1 cellular context compared by ENCODE assay signal in the genomic region with DNA sequence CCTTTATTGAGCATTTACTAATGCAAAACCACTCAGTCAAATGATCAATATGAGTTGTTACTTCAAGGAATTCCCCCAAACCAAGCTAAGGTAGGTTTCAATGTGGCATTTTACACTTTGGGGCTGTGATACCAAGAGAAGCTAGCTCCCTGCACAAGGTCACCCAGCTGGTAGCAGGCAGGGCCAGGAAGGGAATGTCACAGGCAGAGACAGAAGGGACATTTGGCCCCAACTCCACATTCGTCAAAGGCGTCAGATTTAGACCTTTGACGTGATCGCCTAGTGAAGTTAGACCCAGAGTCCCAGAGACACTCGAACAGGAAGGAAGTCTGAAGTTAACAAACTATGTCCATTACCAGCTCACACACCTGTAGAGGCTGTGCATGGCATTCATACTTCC.
A peak's percentile ranks its signal among the peaks of the same experiment; 100 is the strongest.
TF ChIP-seq lines count a peak whose summit lies in the region.

No MANE protein-coding gene starts in this region.

TF ChIP-seq in GM12878, 131 proteins besides CTCF, POLR2A, EP300 and RAD21 (continued from another document):
- TF ChIP-seq, protein P1, sequence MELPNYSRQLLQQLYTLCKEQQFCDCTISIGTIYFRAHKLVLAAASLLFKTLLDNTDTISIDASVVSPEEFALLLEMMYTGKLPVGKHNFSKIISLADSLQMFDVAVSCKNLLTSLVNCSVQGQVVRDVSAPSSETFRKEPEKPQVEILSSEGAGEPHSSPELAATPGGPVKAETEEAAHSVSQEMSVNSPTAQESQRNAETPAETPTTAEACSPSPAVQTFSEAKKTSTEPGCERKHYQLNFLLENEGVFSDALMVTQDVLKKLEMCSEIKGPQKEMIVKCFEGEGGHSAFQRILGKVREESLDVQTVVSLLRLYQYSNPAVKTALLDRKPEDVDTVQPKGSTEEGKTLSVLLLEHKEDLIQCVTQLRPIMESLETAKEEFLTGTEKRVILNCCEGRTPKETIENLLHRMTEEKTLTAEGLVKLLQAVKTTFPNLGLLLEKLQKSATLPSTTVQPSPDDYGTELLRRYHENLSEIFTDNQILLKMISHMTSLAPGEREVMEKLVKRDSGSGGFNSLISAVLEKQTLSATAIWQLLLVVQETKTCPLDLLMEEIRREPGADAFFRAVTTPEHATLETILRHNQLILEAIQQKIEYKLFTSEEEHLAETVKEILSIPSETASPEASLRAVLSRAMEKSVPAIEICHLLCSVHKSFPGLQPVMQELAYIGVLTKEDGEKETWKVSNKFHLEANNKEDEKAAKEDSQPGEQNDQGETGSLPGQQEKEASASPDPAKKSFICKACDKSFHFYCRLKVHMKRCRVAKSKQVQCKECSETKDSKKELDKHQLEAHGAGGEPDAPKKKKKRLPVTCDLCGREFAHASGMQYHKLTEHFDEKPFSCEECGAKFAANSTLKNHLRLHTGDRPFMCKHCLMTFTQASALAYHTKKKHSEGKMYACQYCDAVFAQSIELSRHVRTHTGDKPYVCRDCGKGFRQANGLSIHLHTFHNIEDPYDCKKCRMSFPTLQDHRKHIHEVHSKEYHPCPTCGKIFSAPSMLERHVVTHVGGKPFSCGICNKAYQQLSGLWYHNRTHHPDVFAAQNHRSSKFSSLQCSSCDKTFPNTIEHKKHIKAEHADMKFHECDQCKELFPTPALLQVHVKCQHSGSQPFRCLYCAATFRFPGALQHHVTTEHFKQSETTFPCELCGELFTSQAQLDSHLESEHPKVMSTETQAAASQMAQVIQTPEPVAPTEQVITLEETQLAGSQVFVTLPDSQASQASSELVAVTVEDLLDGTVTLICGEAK (IDR thresholded peaks at IDR 0.05; ENCODE audit: borderline replicate concordance) = no peak
- TF ChIP-seq NFIC (IDR thresholded peaks at IDR 0.05; ENCODE audit: low read depth, low read length) (no peak), TCF7 (IDR thresholded peaks at IDR 0.05; ENCODE audit: borderline replicate concordance) (no peak), SKIL (IDR thresholded peaks at IDR 0.05; ENCODE audit: low read depth, poor library complexity, severe bottlenecking) (no peak), MEF2A (IDR thresholded peaks at IDR 0.05; ENCODE audit: insufficient read depth, low read depth, low read length) (no peak), POLR2AphosphoS2 (IDR thresholded peaks at IDR 0.05; ENCODE audit: low read depth, low read length) (no peak), MYC (IDR thresholded peaks at IDR 0.05; ENCODE audit: insufficient read depth, insufficient read length, insufficient replicate concordance, low read length, severe bottlenecking) (no peak), SMAD5 (IDR thresholded peaks at IDR 0.05; ENCODE audit: low read depth) (no peak), ASH2L (IDR thresholded peaks at IDR 0.05; ENCODE audit: borderline replicate concordance, low read depth) (no peak), ATF7 (IDR thresholded peaks at IDR 0.05; ENCODE audit: low read depth) (peak; percentile 33; the same call in 1 of the 2 replicates), SMAD1 (IDR thresholded peaks at IDR 0.05; ENCODE audit: low read depth, partially characterized antibody) (no peak), NRF1 (conservative IDR thresholded peaks at IDR 0.05; ENCODE audit: low read depth, low read length) (no peak), FOXM1 (IDR thresholded peaks at IDR 0.05; ENCODE audit: low read depth, low read length) (no peak), EZH2 (IDR thresholded peaks at IDR 0.05; ENCODE audit: borderline replicate concordance, control insufficient read depth, low read depth, low read length) (no peak), NR2F1 (conservative IDR thresholded peaks at IDR 0.05) (no peak; the same call in 1 of the 2 replicates), TCF12 (IDR thresholded peaks at IDR 0.05; ENCODE audit: low read depth, low read length) (no peak), RCOR1 (conservative IDR thresholded peaks at IDR 0.05; ENCODE audit: low read depth, low read length) (no peak), MLLT1 (IDR thresholded peaks at IDR 0.05) (0 out of 2 replicates have a peak, but pooled peaks have one; percentile 77), CREM (IDR thresholded peaks at IDR 0.05; ENCODE audit: low read depth) (no peak), BCL11A (IDR thresholded peaks at IDR 0.05; ENCODE audit: low read depth, low read length) (no peak), BACH1 (IDR thresholded peaks at IDR 0.05; ENCODE audit: borderline replicate concordance) (no peak), STAT1 (conservative IDR thresholded peaks at IDR 0.05) (no peak), NR2C1 (IDR thresholded peaks at IDR 0.05) (no peak), JUNB (IDR thresholded peaks at IDR 0.05) (no peak), SMARCA5 (IDR thresholded peaks at IDR 0.05) (no peak), BHLHE40 (IDR thresholded peaks at IDR 0.05; ENCODE audit: borderline replicate concordance in 1 of 2, low read depth in 2 of 2, low read length in 1 of 2) (no peak; a peak in 1 of 4 replicates), YBX1 (IDR thresholded peaks at IDR 0.05) (no peak), SP1 (IDR thresholded peaks at IDR 0.05; ENCODE audit: low read depth, low read length) (no peak), WRNIP1 (IDR thresholded peaks at IDR 0.05; ENCODE audit: borderline replicate concordance, low read depth, low read length) (no peak), KAT2A (conservative IDR thresholded peaks at IDR 0.05; ENCODE audit: control insufficient read depth, low read depth, low read length) (no peak), ESRRA (IDR thresholded peaks at IDR 0.05; ENCODE audit: low read length) (no peak), NR2C2 (IDR thresholded peaks at IDR 0.05; ENCODE audit: borderline replicate concordance, control insufficient read depth, insufficient read length, low read depth) (no peak)
- TF ChIP-seq, protein P2, sequence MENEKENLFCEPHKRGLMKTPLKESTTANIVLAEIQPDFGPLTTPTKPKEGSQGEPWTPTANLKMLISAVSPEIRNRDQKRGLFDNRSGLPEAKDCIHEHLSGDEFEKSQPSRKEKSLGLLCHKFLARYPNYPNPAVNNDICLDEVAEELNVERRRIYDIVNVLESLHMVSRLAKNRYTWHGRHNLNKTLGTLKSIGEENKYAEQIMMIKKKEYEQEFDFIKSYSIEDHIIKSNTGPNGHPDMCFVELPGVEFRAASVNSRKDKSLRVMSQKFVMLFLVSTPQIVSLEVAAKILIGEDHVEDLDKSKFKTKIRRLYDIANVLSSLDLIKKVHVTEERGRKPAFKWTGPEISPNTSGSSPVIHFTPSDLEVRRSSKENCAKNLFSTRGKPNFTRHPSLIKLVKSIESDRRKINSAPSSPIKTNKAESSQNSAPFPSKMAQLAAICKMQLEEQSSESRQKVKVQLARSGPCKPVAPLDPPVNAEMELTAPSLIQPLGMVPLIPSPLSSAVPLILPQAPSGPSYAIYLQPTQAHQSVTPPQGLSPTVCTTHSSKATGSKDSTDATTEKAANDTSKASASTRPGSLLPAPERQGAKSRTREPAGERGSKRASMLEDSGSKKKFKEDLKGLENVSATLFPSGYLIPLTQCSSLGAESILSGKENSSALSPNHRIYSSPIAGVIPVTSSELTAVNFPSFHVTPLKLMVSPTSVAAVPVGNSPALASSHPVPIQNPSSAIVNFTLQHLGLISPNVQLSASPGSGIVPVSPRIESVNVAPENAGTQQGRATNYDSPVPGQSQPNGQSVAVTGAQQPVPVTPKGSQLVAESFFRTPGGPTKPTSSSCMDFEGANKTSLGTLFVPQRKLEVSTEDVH (IDR thresholded peaks at IDR 0.05; ENCODE audit: low read depth, partially characterized antibody) = no peak
- TF ChIP-seq, protein P3, sequence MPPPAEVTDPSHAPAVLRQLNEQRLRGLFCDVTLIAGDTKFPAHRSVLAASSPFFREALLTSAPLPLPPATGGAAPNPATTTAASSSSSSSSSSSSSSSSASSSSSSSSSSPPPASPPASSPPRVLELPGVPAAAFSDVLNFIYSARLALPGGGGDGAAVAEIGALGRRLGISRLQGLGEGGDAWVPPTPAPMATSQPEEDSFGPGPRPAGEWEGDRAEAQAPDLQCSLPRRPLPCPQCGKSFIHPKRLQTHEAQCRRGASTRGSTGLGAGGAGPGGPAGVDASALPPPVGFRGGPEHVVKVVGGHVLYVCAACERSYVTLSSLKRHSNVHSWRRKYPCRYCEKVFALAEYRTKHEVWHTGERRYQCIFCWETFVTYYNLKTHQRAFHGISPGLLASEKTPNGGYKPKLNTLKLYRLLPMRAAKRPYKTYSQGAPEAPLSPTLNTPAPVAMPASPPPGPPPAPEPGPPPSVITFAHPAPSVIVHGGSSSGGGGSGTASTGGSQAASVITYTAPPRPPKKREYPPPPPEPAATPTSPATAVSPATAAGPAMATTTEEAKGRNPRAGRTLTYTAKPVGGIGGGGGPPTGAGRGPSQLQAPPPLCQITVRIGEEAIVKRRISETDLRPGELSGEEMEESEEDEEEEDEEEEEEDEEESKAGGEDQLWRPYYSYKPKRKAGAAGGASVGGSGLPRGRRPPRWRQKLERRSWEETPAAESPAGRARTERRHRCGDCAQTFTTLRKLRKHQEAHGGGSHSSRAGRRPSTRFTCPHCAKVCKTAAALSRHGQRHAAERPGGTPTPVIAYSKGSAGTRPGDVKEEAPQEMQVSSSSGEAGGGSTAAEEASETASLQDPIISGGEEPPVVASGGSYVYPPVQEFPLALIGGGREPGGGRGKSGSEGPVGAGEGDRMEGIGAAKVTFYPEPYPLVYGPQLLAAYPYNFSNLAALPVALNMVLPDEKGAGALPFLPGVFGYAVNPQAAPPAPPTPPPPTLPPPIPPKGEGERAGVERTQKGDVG (CRISPR knock-in tag; IDR thresholded peaks at IDR 0.05) = no peak
- TF ChIP-seq, protein P4, sequence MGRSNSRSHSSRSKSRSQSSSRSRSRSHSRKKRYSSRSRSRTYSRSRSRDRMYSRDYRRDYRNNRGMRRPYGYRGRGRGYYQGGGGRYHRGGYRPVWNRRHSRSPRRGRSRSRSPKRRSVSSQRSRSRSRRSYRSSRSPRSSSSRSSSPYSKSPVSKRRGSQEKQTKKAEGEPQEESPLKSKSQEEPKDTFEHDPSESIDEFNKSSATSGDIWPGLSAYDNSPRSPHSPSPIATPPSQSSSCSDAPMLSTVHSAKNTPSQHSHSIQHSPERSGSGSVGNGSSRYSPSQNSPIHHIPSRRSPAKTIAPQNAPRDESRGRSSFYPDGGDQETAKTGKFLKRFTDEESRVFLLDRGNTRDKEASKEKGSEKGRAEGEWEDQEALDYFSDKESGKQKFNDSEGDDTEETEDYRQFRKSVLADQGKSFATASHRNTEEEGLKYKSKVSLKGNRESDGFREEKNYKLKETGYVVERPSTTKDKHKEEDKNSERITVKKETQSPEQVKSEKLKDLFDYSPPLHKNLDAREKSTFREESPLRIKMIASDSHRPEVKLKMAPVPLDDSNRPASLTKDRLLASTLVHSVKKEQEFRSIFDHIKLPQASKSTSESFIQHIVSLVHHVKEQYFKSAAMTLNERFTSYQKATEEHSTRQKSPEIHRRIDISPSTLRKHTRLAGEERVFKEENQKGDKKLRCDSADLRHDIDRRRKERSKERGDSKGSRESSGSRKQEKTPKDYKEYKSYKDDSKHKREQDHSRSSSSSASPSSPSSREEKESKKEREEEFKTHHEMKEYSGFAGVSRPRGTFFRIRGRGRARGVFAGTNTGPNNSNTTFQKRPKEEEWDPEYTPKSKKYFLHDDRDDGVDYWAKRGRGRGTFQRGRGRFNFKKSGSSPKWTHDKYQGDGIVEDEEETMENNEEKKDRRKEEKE (IDR thresholded peaks at IDR 0.05) = no peak
